In the genomic region with DNA sequence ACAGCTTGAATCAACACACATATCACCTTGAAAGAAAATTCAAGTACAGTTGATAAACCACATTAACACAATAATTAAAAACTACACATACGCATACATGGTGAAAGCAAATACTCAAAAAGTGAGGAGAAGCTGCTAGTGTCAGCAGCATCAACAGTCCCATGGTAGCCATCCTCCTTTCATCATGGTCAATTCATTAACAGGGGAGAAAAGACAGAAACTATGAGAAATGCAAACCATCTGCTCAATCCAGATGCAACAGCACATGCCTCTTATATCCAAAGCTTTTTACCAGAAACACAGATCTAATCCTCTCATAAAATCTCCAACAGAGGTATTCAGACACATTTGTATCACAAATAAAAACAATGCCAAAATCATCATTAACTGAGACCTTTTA, we compare ENCODE assay signal across 13 cellular contexts.
DNase-seq lines count a peak whose midpoint lies in the region; ATAC-seq and TF ChIP-seq lines count a peak whose summit lies in the region.
"Had no signal": no experiment of that assay in that cellular context is flagged by ENCODE, and none has a peak within 500 bp of the region (broad histone marks: within the 10 kb centered on the region; RNA-seq: fewer than 3 reads in every experiment).

No MANE protein-coding gene starts in this region.

- DNase-seq in cardiac muscle cell (ENCODE audit: low read depth in 1 of 2, low spot score in 1 of 2) (peak in 1 of 2 donors; percentile 23), cardiac septum (ENCODE audit: low spot score) (no peak), fibroblast of villous mesenchyme (ENCODE audit: low read depth) (peak; percentile 71), HCEC 1CT (no peak)
- no peak for DNase-seq in activated naive CD4-positive, alpha-beta T cell (lab: John Stamatoyannopoulos, UW)
- DNase-seq: body of pancreas, foreskin keratinocyte, GF-D8, MM.1S, NCI-H774 had no signal

- no peaks in the 10 kb centered on the region for H3K36me3 ChIP-seq in cardiac muscle cell

- H3K27ac ChIP-seq in cardiac muscle cell (peak overlapping the region; percentile 70), temporal lobe (ENCODE audit: low read depth, low read length) (peak overlapping the region; percentile 30)
- H3K27ac ChIP-seq: body of pancreas, foreskin keratinocyte had no signal

- no peaks in the 10 kb centered on the region for H3K27me3 ChIP-seq in cardiac muscle cell
- H3K27me3 ChIP-seq: body of pancreas, foreskin keratinocyte had no signal

- no peaks in the 10 kb centered on the region for H3K9me3 ChIP-seq in cardiac muscle cell (ENCODE audit: low read depth)
- H3K9me3 ChIP-seq: body of pancreas had no signal

- intact Hi-C loops in cardiac septum (cut with DNase I): no loop called here

- peaks cover 45% of the 10 kb centered on the region for H3K4me1 ChIP-seq in cardiac muscle cell (ENCODE audit: low read depth)

- H3K4me3 ChIP-seq in cardiac muscle cell: peak overlapping the region; percentile 33
- H3K4me3 ChIP-seq in WI38 (ENCODE audit: low read depth, low read length): peak overlapping the region; percentile 70
- H3K4me3 ChIP-seq in fibroblast of villous mesenchyme (ENCODE audit: low read depth, low read length): peak overlapping the region; percentile 71
- H3K4me3 ChIP-seq: body of pancreas had no signal

- no peak for ATAC-seq in GM18511 (IDR thresholded peaks at IDR 0.05; ENCODE audit: unreplicated experiment)
- ATAC-seq: body of pancreas, foreskin keratinocyte had no signal

- no peak for TF ChIP-seq CTCF in cardiac muscle cell (IDR thresholded peaks at IDR 0.05; ENCODE audit: low read depth, low read length)
- TF ChIP-seq CTCF in WI38 (IDR thresholded peaks at IDR 0.05; ENCODE audit: low read depth, low read length): no peak
- no peak for TF ChIP-seq CTCF in fibroblast of villous mesenchyme (IDR thresholded peaks at IDR 0.05; ENCODE audit: insufficient read depth, low read depth, low read length)
